1 cellular context compared by ENCODE assay signal in genomic region chr10:103452714-103453230, GRCh38.
TF ChIP-seq lines count a peak whose summit lies in the region.

No MANE protein-coding gene starts in this region.

TF ChIP-seq in GM23338, 12 proteins besides CTCF, POLR2A, EP300 and RAD21 (continued from another document):
- TF ChIP-seq ZNF462 (CRISPR knock-in tag; IDR thresholded peaks at IDR 0.05) (no peak), JUNB (IDR thresholded peaks at IDR 0.05; ENCODE audit: unreplicated experiment) (no peak), EZH2phosphoT487 (IDR thresholded peaks at IDR 0.05; ENCODE audit: unreplicated experiment) (no peak), EZH2 (IDR thresholded peaks at IDR 0.05; ENCODE audit: low read depth, unreplicated experiment) (no peak)
